15 cellular contexts compared by ENCODE assay signal in genomic region chr4:150515135-150515534, GRCh38.
DNase-seq lines count a peak whose midpoint lies in the region; ATAC-seq, FAIRE-seq and TF ChIP-seq lines count a peak whose summit lies in the region.
"Had no signal": no experiment of that assay in that cellular context is flagged by ENCODE, and none has a peak within 500 bp of the region (broad histone marks: within the 10 kb centered on the region; RNA-seq: fewer than 3 reads in every experiment).

No MANE protein-coding gene starts in this region.

- FAIRE-seq in K562 (lab: Jason Lieb, UNC) (no peak), endothelial cell of umbilical vein (lab: Jason Lieb, UNC) (no peak), pancreas (lab: Jason Lieb, UNC) (no peak)
- FAIRE-seq: GM12892, H54 had no signal

- H4K20me1 ChIP-seq in HCT116 (ENCODE audit: insufficient read depth): no peaks in the 10 kb centered on the region
- no peaks in the 10 kb centered on the region for H4K20me1 ChIP-seq in K562 (replicated peaks; ENCODE audit: control insufficient read depth, insufficient read depth, low read length)
- H4K20me1 ChIP-seq in endothelial cell of umbilical vein (replicated peaks; ENCODE audit: control insufficient read depth, extremely low read depth, insufficient read depth, low read length): no peaks in the 10 kb centered on the region

- intact Hi-C loops in HCT116 (cut with micrococcal nuclease): no loop called here
- intact Hi-C loops in K562 (cut with micrococcal nuclease): no loop called here
- intact Hi-C loops in endothelial cell of umbilical vein (cut with micrococcal nuclease): no loop called here
- intact Hi-C loops in pancreas (cut with DNase I): no loop called here
- intact Hi-C loops in CD4-positive, alpha-beta T cell (cut with DNase I, micrococcal nuclease): no loop called here

- no TSS peak for BruUV-seq in HCT116 (replicated peaks; lab: Mats Ljungman, UMichigan)
- BruUV-seq in K562 (replicated peaks; lab: Mats Ljungman, UMichigan): no TSS peak
- BruUV-seq in endothelial cell of umbilical vein (replicated peaks; lab: Mats Ljungman, UMichigan): no TSS peak

- TF ChIP-seq POLR2A in HCT116 (IDR thresholded peaks at IDR 0.05; ENCODE audit: borderline replicate concordance, extremely low read depth, insufficient read depth, insufficient read length) (no peak), K562 (conservative IDR thresholded peaks at IDR 0.05) (no peak), endothelial cell of umbilical vein (IDR thresholded peaks at IDR 0.05; ENCODE audit: low read depth, low read length) (no peak)

- RAD21 ChIA-PET in HCT116 (lab: Charles Lee; ENCODE audit: low non-redundant PET in 1 of 2, low total read pairs in 2 of 2, uncharacterized antibody in 2 of 2, unreplicated experiment in 2 of 2): no interaction called here

- no peak for TF ChIP-seq RAD21 in HCT116 (IDR thresholded peaks at IDR 0.05; ENCODE audit: low read depth)
- no peak for TF ChIP-seq RAD21 in K562 (CRISPR knock-in tag; conservative IDR thresholded peaks at IDR 0.05 in 1 of 2, IDR thresholded peaks at IDR 0.05 in 1 of 2)

- H3K9me3 ChIP-seq in HCT116 (ENCODE audit: control insufficient read depth in 1 of 2, insufficient read depth in 1 of 2, low read depth in 1 of 2, low read length in 2 of 2) (no peaks in the 10 kb centered on the region), K562 (replicated peaks; ENCODE audit: control insufficient read depth, insufficient read depth, low read depth, low read length) (no peaks in the 10 kb centered on the region), endothelial cell of umbilical vein (replicated peaks; ENCODE audit: control insufficient read depth, insufficient read depth, low read length) (no peaks in the 10 kb centered on the region), pancreas (no peaks in the 10 kb centered on the region)
- H3K9me3 ChIP-seq in CD4-positive, alpha-beta T cell (ENCODE audit: control insufficient read depth, low read length): no peaks in the 10 kb centered on the region
- H3K9me3 ChIP-seq: SJCRH30 had no signal

- in situ Hi-C loops in K562 (cut with MboI): no loop called here

- H3K27me3 Mint-ChIP-seq in CD4-positive, alpha-beta T cell: no peaks in the 10 kb centered on the region

- no peaks in the 10 kb centered on the region for H3K79me2 ChIP-seq in HCT116 (ENCODE audit: insufficient read depth, low read length)
- H3K79me2 ChIP-seq in K562 (ENCODE audit: control insufficient read depth, insufficient read depth, low read length): no peaks in the 10 kb centered on the region
- no peaks in the 10 kb centered on the region for H3K79me2 ChIP-seq in endothelial cell of umbilical vein (ENCODE audit: control insufficient read depth, insufficient read depth, low read length)

- H2AFZ ChIP-seq in HCT116 (ENCODE audit: low read depth, low read length, poor library complexity, severe bottlenecking) (no peak overlapping the region), K562 (ENCODE audit: low read depth, low read length) (no peak overlapping the region), endothelial cell of umbilical vein (ENCODE audit: low read depth, low read length) (no peak overlapping the region)

- H3K36me3 ChIP-seq in HCT116 (ENCODE audit: control insufficient read depth in 1 of 2, insufficient read depth in 2 of 2, low read length in 2 of 2) (no peaks in the 10 kb centered on the region), K562 (ENCODE audit: control insufficient read depth, insufficient read depth, low read length) (no peaks in the 10 kb centered on the region), endothelial cell of umbilical vein (ENCODE audit: control insufficient read depth in 2 of 2, extremely low read depth in 1 of 2, insufficient read depth in 2 of 2, low read length in 2 of 2) (no peaks in the 10 kb centered on the region), pancreas (no peaks in the 10 kb centered on the region)
- H3K36me3 ChIP-seq: SJCRH30 had no signal

- no peaks in the 10 kb centered on the region for H3K9me2 ChIP-seq in HCT116 (ENCODE audit: insufficient read depth)

- dilution Hi-C loops in endothelial cell of umbilical vein (cut with MboI; ENCODE audit: extremely low pct_ligation_motif_present, low sequenced_read_pairs): no loop called here

- DNase-seq in HCT116 (ENCODE audit: low read depth, low spot score) (no peak), K562 (ENCODE audit: extremely low read depth in 1 of 4, low spot score in 3 of 4) (no peak), endothelial cell of umbilical vein (ENCODE audit: low read depth, low spot score) (peak; percentile 82), pancreas (no peak), NAMALWA (ENCODE audit: low spot score) (no peak), GM19240 (ENCODE audit: insufficient read length, low spot score) (no peak)
- no peak for DNase-seq in CD4-positive, alpha-beta T cell
- DNase-seq: C1 segment of cervical spinal cord, NCI-H1417, NCI-H187 treated with DMSO at 0.1 percent for 48 hours, NCI-H2171 treated with DMSO at 0.1 percent for 48 hours, NCI-H748 treated with DMSO at 0.1 percent for 48 hours, SJCRH30 had no signal

- H3K9ac ChIP-seq in HCT116 (ENCODE audit: low read length) (no peak overlapping the region), K562 (ENCODE audit: insufficient read depth in 1 of 2, low read depth in 2 of 2, low read length in 2 of 2) (no peak overlapping the region), endothelial cell of umbilical vein (replicated peaks; ENCODE audit: extremely low read depth, insufficient read depth, low read length) (no peak overlapping the region)

- peaks cover 43% of the 10 kb centered on the region for H3K36me3 Mint-ChIP-seq in CD4-positive, alpha-beta T cell (ENCODE audit: low read depth)

- no peak for TF ChIP-seq CTCF in HCT116 (IDR thresholded peaks at IDR 0.05 in 2 of 3, conservative IDR thresholded peaks at IDR 0.05 in 1 of 3; ENCODE audit: borderline replicate concordance in 1 of 3, insufficient read depth in 1 of 3, low read depth in 2 of 3, low read length in 2 of 3)
- TF ChIP-seq CTCF in K562 (IDR thresholded peaks at IDR 0.05 in 2 of 3, conservative IDR thresholded peaks at IDR 0.05 in 1 of 3; ENCODE audit: insufficient read depth in 2 of 3, low read depth in 1 of 3, low read length in 3 of 3): no peak
- TF ChIP-seq CTCF in endothelial cell of umbilical vein (IDR thresholded peaks at IDR 0.05; ENCODE audit: extremely low read depth in 1 of 2, insufficient read depth in 1 of 2, low read depth in 1 of 2, low read length in 2 of 2): no peak
- no peak for TF ChIP-seq CTCF in pancreas (IDR thresholded peaks at IDR 0.05)
- TF ChIP-seq CTCF in CD4-positive, alpha-beta T cell (IDR thresholded peaks at IDR 0.05): no peak

- H3K4me2 ChIP-seq in HCT116 (ENCODE audit: low read length) (no peak overlapping the region), K562 (ENCODE audit: insufficient read depth, low read length) (no peak overlapping the region), endothelial cell of umbilical vein (ENCODE audit: insufficient read depth, low read length) (peak overlapping the region; percentile 46)

- no peaks in the 10 kb centered on the region for H3K9me1 ChIP-seq in K562 (ENCODE audit: control insufficient read depth, insufficient read depth, low read length)
- no peaks in the 10 kb centered on the region for H3K9me1 ChIP-seq in endothelial cell of umbilical vein (replicated peaks; ENCODE audit: control insufficient read depth, extremely low read depth, insufficient read depth, low read length)

- H3K9me3 Mint-ChIP-seq in CD4-positive, alpha-beta T cell: peaks cover 6% of the 10 kb centered on the region

- H3K4me1 ChIP-seq in HCT116 (ENCODE audit: control insufficient read depth in 1 of 2, insufficient read depth in 2 of 2, low read length in 2 of 2): peaks cover 7 to 23% of the 10 kb centered on the region in 2 experiments; a peak in 3 of 4 replicates
- H3K4me1 ChIP-seq in K562 (replicated peaks in 1 of 2; ENCODE audit: control insufficient read depth in 2 of 2, insufficient read depth in 2 of 2, low read length in 2 of 2): peaks cover 0 to 5% of the 10 kb centered on the region in 2 experiments; a peak in 2 of 5 replicates
- H3K4me1 ChIP-seq in endothelial cell of umbilical vein (ENCODE audit: control insufficient read depth, extremely low read depth, insufficient read depth, low read length): peaks cover 13% of the 10 kb centered on the region
- peaks cover 0 to 6% (median 5%) of the 10 kb centered on the region in 3 donors for H3K4me1 ChIP-seq in pancreas
- H3K4me1 ChIP-seq: SJCRH30 had no signal

- H3K27ac ChIP-seq in HCT116 (ENCODE audit: low read depth, low read length): no peak overlapping the region
- no peak overlapping the region for H3K27ac ChIP-seq in K562 (ENCODE audit: extremely low read depth, low read depth, low read length)
- H3K27ac ChIP-seq in endothelial cell of umbilical vein (ENCODE audit: insufficient read depth, low read depth, low read length): peak overlapping the region; percentile 1
- H3K27ac ChIP-seq in pancreas: peak overlapping the region in 1 of 4 donors; percentile 51
- no peak overlapping the region for H3K27ac ChIP-seq in CD4-positive, alpha-beta T cell (ENCODE audit: low read depth, low read length)
- H3K27ac ChIP-seq: SJCRH30 had no signal

- H3K27ac Mint-ChIP-seq in CD4-positive, alpha-beta T cell: no peak overlapping the region

- 100% methylated on average over 1 of the region's 1 CpG for WGBS in K562 (ENCODE audit: insufficient coverage, low coverage, missing lambda C conversion rate)
- 73 to 95% methylated on average over 1 of the region's 1 CpG for WGBS in pancreas, 2 donors

- H3K4me1 Mint-ChIP-seq in CD4-positive, alpha-beta T cell (ENCODE audit: low read depth): no peaks in the 10 kb centered on the region

- CTCF ChIA-PET in HCT116 (lab: Charles Lee): interaction anchor here (1.5 kb wide), 1 partner anchor 21 kb away, joined by 3 read pairs; no protein-coding TSS in a partner anchor
- CTCF ChIA-PET in K562 (lab: Yijun Ruan, JAX; ENCODE audit: low intra/inter-chr PET ratio): no interaction called here
- CTCF ChIA-PET in endothelial cell of umbilical vein (lab: Charles Lee): no interaction called here
- CTCF ChIA-PET in CD4-positive, alpha-beta T cell (lab: Charles Lee): no interaction called here

- no peak overlapping the region for H3K4me3 Mint-ChIP-seq in CD4-positive, alpha-beta T cell

- POLR2A ChIA-PET in HCT116 (lab: Charles Lee): no interaction called here
- POLR2A ChIA-PET in K562 (lab: Yijun Ruan, JAX): no interaction called here
- POLR2A ChIA-PET in endothelial cell of umbilical vein (lab: Charles Lee): no interaction called here
- POLR2A ChIA-PET in CD4-positive, alpha-beta T cell (lab: Charles Lee): no interaction called here

- ATAC-seq in HCT116 (no peak), K562 (no peak), pancreas (peak; percentile 40 to 81 (median 57))
- ATAC-seq in CD4-positive, alpha-beta T cell (ENCODE audit: poor library complexity): no peak

- H3K4me3 ChIP-seq in HCT116 (replicated peaks in 1 of 2; ENCODE audit: low read depth in 1 of 2, low read length in 2 of 2): no peak overlapping the region
- no peak overlapping the region for H3K4me3 ChIP-seq in K562
- H3K4me3 ChIP-seq in endothelial cell of umbilical vein (replicated peaks in 1 of 3; ENCODE audit: insufficient read depth in 1 of 3, low read depth in 1 of 3, low read length in 3 of 3): no peak overlapping the region
- no peak overlapping the region for H3K4me3 ChIP-seq in pancreas
- H3K4me3 ChIP-seq: SJCRH30 had no signal

- no peak for TF ChIP-seq EP300 in K562 (IDR thresholded peaks at IDR 0.05; ENCODE audit: low read length)

- H3K27me3 ChIP-seq in HCT116 (ENCODE audit: insufficient read depth, low read length): no peaks in the 10 kb centered on the region
- no peaks in the 10 kb centered on the region for H3K27me3 ChIP-seq in K562 (ENCODE audit: control insufficient read depth in 2 of 2, insufficient read depth in 2 of 2, low read length in 2 of 2)
- H3K27me3 ChIP-seq in endothelial cell of umbilical vein (ENCODE audit: control insufficient read depth in 2 of 2, insufficient read depth in 2 of 2, low read length in 2 of 2): no peaks in the 10 kb centered on the region
- no peaks in the 10 kb centered on the region for H3K27me3 ChIP-seq in pancreas
- H3K27me3 ChIP-seq in CD4-positive, alpha-beta T cell (ENCODE audit: control insufficient read depth, insufficient read depth, low read length): no peaks in the 10 kb centered on the region
- H3K27me3 ChIP-seq: SJCRH30 had no signal

Comparison
In these comparisons a context has a peak if more than half of its experiments do, and no peak if none do; other contexts are left out.
1. ATAC-seq: peak in pancreas (4 of 4); none in HCT116 (single experiment), K562 (single experiment) and CD4-positive, alpha-beta T cell (single experiment).
2. Of the 22 proteins assayed by ChIP-seq in both K562 and HCT116: peak only in K562: none; only in HCT116: none; in both: CEBPB; in neither: 20; mixed calls (peak in some experiments, not most) for 1.